In genomic region chr1:207612762-207613161, GRCh38 we compare ENCODE assay signal across 1 cellular context.
TF ChIP-seq lines count a peak whose summit lies in the region.

No MANE protein-coding gene starts in this region.

TF ChIP-seq in K562, 482 proteins besides CTCF, POLR2A, EP300 and RAD21:
- TF ChIP-seq CBX3 (IDR thresholded peaks at IDR 0.05; ENCODE audit: borderline replicate concordance in 1 of 2, low read length in 2 of 2): 0 out of 3 replicates have a peak, but pooled peaks of 1 of the 2 experiments have one; percentile 54
- TF ChIP-seq ZNF398 (CRISPR knock-in tag; IDR thresholded peaks at IDR 0.05): no peak
- 0 out of 2 replicates have a peak, but pooled peaks have one; percentile 35 for TF ChIP-seq TRIM28 (IDR thresholded peaks at IDR 0.05)
- TF ChIP-seq NR4A1 (CRISPR knock-in tag; IDR thresholded peaks at IDR 0.05): no peak
- no peak for TF ChIP-seq NR4A1 (tag; IDR thresholded peaks at IDR 0.05)
